Comparison of ENCODE assay signal across 8 cellular contexts in the genomic region with DNA sequence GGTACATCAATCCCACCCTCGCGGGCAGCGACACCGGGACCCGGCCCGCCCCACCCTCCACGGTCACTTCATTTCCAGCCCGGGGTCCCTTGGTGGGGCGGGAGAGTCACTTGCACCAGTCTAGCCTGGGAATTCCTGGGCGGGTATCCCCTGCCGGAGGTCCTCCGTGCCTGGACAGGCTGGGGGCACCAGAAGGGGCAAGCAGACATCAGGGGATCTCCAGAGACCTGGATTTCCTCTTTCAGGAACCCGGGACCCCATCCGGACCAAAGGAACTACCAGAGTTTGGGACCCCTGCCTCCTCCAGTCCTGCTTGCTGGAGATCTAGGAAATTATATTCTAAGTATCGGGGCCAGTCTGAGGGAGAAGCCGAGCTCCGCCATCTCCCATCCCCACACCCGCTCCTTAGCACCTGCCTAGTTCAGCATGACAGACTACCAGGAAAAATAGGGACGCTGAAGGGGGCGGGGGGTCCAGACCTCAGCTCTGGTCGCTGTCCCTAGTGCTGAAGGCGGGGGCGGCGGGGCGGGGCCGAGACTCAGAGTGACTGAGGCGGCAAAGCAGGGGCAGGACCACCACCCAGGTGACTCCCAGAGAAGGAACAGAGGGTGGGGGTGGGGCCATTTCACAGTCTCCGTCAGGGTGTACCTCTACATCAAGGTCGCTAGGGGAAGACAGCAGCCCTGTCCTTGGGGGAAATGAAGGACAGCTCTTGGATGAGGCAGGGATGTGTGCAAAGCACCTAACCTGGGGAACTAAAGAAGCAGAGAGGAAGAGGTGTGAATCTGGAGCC. TPM values are rescaled to one million over a fixed set of nuclear protein-coding genes. Genes with fewer than 3 reads are reported as not detected.
DNase-seq lines count a peak whose midpoint lies in the region; ATAC-seq and TF ChIP-seq lines count a peak whose summit lies in the region.

No MANE protein-coding gene starts in this region.

- H3K4me3 ChIP-seq in Caco-2 (ENCODE audit: low read depth, low read length), result peak overlapping the region; percentile 87
- H3K4me3 ChIP-seq in Jurkat, Clone E6-1 (ENCODE audit: low read length), result peak overlapping the region; percentile 76
- peak overlapping the region; percentile 79 for H3K4me3 ChIP-seq in upper lobe of right lung

- DNase-seq in Caco-2 (peak; percentile 83 to 87), RPMI8226 (peak; percentile 77), glutamatergic neuron (peak; percentile 66), progenitor cell of endocrine pancreas (ENCODE audit: low spot score, unreplicated experiment) (peak; percentile 81), upper lobe of right lung (peak; percentile 79)
- DNase-seq in Jurkat, Clone E6-1 (ENCODE audit: low read depth, low spot score), result peak; percentile 77
- peak; percentile 92 for DNase-seq in activated effector memory CD4-positive, alpha-beta T cell treated with anti-CD3 and anti-CD28 coated beads, Interleukin-2, amount 50 U/mL, for 16 hours

- H3K27ac Mint-ChIP-seq in Caco-2 (ENCODE audit: unreplicated experiment) (no peak overlapping the region), glutamatergic neuron (ENCODE audit: unreplicated experiment) (peak overlapping the region; percentile 48), progenitor cell of endocrine pancreas (peak overlapping the region; percentile 62)

- POLR2A ChIA-PET in Caco-2 (lab: Charles Lee), result interaction anchor here (0.5 to 1.0 kb wide), 3 partner anchors 45 to 656 kb away, joined by 3 to 6 read pairs (median 3); partner anchors contain the start of gene KHDC4

- TF ChIP-seq CTCF in Caco-2 (IDR thresholded peaks at IDR 0.05; ENCODE audit: insufficient read depth in 1 of 2, low read depth in 1 of 2, low read length in 1 of 2, severe bottlenecking in 1 of 2, unreplicated experiment in 1 of 2), result peak; percentile 43 to 63
- TF ChIP-seq CTCF in glutamatergic neuron (IDR thresholded peaks at IDR 0.05; ENCODE audit: partially characterized antibody, unreplicated experiment), result no peak
- TF ChIP-seq CTCF in progenitor cell of endocrine pancreas (IDR thresholded peaks at IDR 0.05; ENCODE audit: unreplicated experiment), result peak; percentile 52
- peak; percentile 29 for TF ChIP-seq CTCF in upper lobe of right lung (IDR thresholded peaks at IDR 0.05)

- H3K27me3 Mint-ChIP-seq in Caco-2 (ENCODE audit: insufficient read depth, unreplicated experiment), result no peaks in the 10 kb centered on the region
- peaks cover 3% of the 10 kb centered on the region for H3K27me3 Mint-ChIP-seq in glutamatergic neuron (ENCODE audit: unreplicated experiment)
- no peaks in the 10 kb centered on the region for H3K27me3 Mint-ChIP-seq in progenitor cell of endocrine pancreas

- CTCF ChIA-PET in Caco-2 (lab: Charles Lee), result interaction anchor here (0.6 to 1.4 kb wide), 8 partner anchors 16 to 472 kb away, joined by 3 to 20 read pairs (median 5); partner anchors contain the start of genes FDPS and SCAMP3

- H3K4me3 Mint-ChIP-seq in Caco-2 (ENCODE audit: unreplicated experiment) (peak overlapping the region; percentile 47), glutamatergic neuron (ENCODE audit: unreplicated experiment) (peak overlapping the region; percentile 81), progenitor cell of endocrine pancreas (ENCODE audit: low read depth) (peak overlapping the region; percentile 73)

- peak; percentile 2 for ATAC-seq in upper lobe of right lung
- ATAC-seq in HG03025 (IDR thresholded peaks at IDR 0.05; ENCODE audit: low FRiP score, unreplicated experiment), result no peak

- peaks cover 2% of the 10 kb centered on the region; the same call in 1 of the 2 replicates for H3K36me3 ChIP-seq in Caco-2 (ENCODE audit: control insufficient read depth, insufficient read depth, low read length)
- H3K36me3 ChIP-seq in upper lobe of right lung, result no peaks in the 10 kb centered on the region

- H3K36me3 Mint-ChIP-seq in Caco-2 (ENCODE audit: insufficient read depth, unreplicated experiment), result peaks cover 27% of the 10 kb centered on the region
- no peaks in the 10 kb centered on the region for H3K36me3 Mint-ChIP-seq in glutamatergic neuron (ENCODE audit: unreplicated experiment)
- no peaks in the 10 kb centered on the region for H3K36me3 Mint-ChIP-seq in progenitor cell of endocrine pancreas (ENCODE audit: insufficient read depth)

- H3K9me3 ChIP-seq in Caco-2 (no peaks in the 10 kb centered on the region), upper lobe of right lung (no peaks in the 10 kb centered on the region)

- peaks cover 17% of the 10 kb centered on the region for H3K4me1 Mint-ChIP-seq in Caco-2 (ENCODE audit: low read depth, unreplicated experiment)
- H3K4me1 Mint-ChIP-seq in glutamatergic neuron (ENCODE audit: low read depth, unreplicated experiment), result peaks cover 13% of the 10 kb centered on the region
- peaks cover 9% of the 10 kb centered on the region for H3K4me1 Mint-ChIP-seq in progenitor cell of endocrine pancreas (ENCODE audit: low read depth)

- no peak overlapping the region for H3K27ac ChIP-seq in upper lobe of right lung

- intact Hi-C loops in Caco-2 (cut with micrococcal nuclease; ENCODE audit: unreplicated experiment) (loop anchor here (1.0 kb wide), 3 partner anchors 28 to 45 kb away; partner anchors contain the start of gene FDPS), upper lobe of right lung (cut with DNase I) (no loop called here)

- BruUV-seq in Caco-2 (replicated peaks; lab: Mats Ljungman, UMichigan), result no TSS peak

- H3K4me1 ChIP-seq in Caco-2 (0 out of 2 replicates have a peak, but pooled peaks cover 8% of the 10 kb centered on the region), upper lobe of right lung (peaks cover 16% of the 10 kb centered on the region)

- H3K9me3 Mint-ChIP-seq in Caco-2 (ENCODE audit: unreplicated experiment) (no peaks in the 10 kb centered on the region), glutamatergic neuron (ENCODE audit: unreplicated experiment) (peaks cover 9% of the 10 kb centered on the region), progenitor cell of endocrine pancreas (ENCODE audit: low read depth) (no peaks in the 10 kb centered on the region)

- no peaks in the 10 kb centered on the region for H3K27me3 ChIP-seq in Caco-2 (replicated peaks; ENCODE audit: control insufficient read depth, insufficient read depth, low read length)
- H3K27me3 ChIP-seq in upper lobe of right lung, result no peaks in the 10 kb centered on the region

RNA-seq across cellular contexts. Expression of gene HCN3, which starts 0.8 kb away (rescaled TPM):
- 8.0 and 8.8 TPM in 2 replicates for total RNA-seq in Caco-2 (2022)
- polyA plus RNA-seq in Jurkat, Clone E6-1 (2012; ENCODE audit: insufficient read depth, insufficient read length), result 13.9 TPM
- total RNA-seq in glutamatergic neuron (ENCODE audit: unreplicated experiment), result 30.5 TPM
- 13.6 and 15.6 TPM in 2 replicates for total RNA-seq in progenitor cell of endocrine pancreas
- total RNA-seq in upper lobe of right lung, result 2.6 TPM

RNA-seq across cellular contexts. Expression of gene CLK2, which starts 4.8 kb away (rescaled TPM):
- total RNA-seq in Caco-2 (2022) (56.8 and 57.5 TPM in 2 replicates), glutamatergic neuron (ENCODE audit: unreplicated experiment) (74.8 TPM), progenitor cell of endocrine pancreas (102 and 106 TPM in 2 replicates), upper lobe of right lung (51.2 TPM)
- polyA plus RNA-seq in Jurkat, Clone E6-1 (2012; ENCODE audit: insufficient read depth, insufficient read length), result 84.2 TPM

RNA-seq across cellular contexts. Expression of gene SCAMP3, which starts 15.9 kb away (rescaled TPM):
- total RNA-seq in Caco-2 (2022) (53.4 and 55.9 TPM in 2 replicates), glutamatergic neuron (ENCODE audit: unreplicated experiment) (65.8 TPM), progenitor cell of endocrine pancreas (53.1 and 57.1 TPM in 2 replicates), upper lobe of right lung (70.9 TPM)
- polyA plus RNA-seq in Jurkat, Clone E6-1 (2012; ENCODE audit: insufficient read depth, insufficient read length), result 92.0 TPM

RNA-seq across cellular contexts. Expression of gene ENTREP3, which starts 22.8 kb away (rescaled TPM):
- 33.1 and 36.6 TPM in 2 replicates for total RNA-seq in Caco-2 (2022)
- 18.4 TPM for polyA plus RNA-seq in Jurkat, Clone E6-1 (2012; ENCODE audit: insufficient read depth, insufficient read length)
- 51.2 TPM for total RNA-seq in glutamatergic neuron (ENCODE audit: unreplicated experiment)
- 58.4 and 59.0 TPM in 2 replicates for total RNA-seq in progenitor cell of endocrine pancreas
- 27.8 TPM for total RNA-seq in upper lobe of right lung

RNA-seq across cellular contexts. Expression of gene PKLR, which starts 23.1 kb away (rescaled TPM):
- total RNA-seq in Caco-2 (2022), result not detected in 2 replicates
- not detected for polyA plus RNA-seq in Jurkat, Clone E6-1 (2012; ENCODE audit: insufficient read depth, insufficient read length)
- total RNA-seq in glutamatergic neuron (ENCODE audit: unreplicated experiment), result not detected
- 0.16 and 0.57 TPM in 2 replicates for total RNA-seq in progenitor cell of endocrine pancreas
- not detected for total RNA-seq in upper lobe of right lung
